ENCODE assay signal across 20 cellular contexts in genomic region chr2:217948897-217949296, GRCh38. TPM values are rescaled to one million over a fixed set of nuclear protein-coding genes. Genes with fewer than 3 reads are reported as not detected.
DNase-seq lines count a peak whose midpoint lies in the region; ATAC-seq and TF ChIP-seq lines count a peak whose summit lies in the region.
"Had no signal": no experiment of that assay in that cellular context is flagged by ENCODE, and none has a peak within 500 bp of the region (broad histone marks: within the 10 kb centered on the region; RNA-seq: fewer than 3 reads in every experiment).

No MANE protein-coding gene starts in this region.

- H3K9me3 ChIP-seq in left ventricle myocardium inferior (replicated peaks) (no peaks in the 10 kb centered on the region), muscle layer of colon (ENCODE audit: low read length) (no peaks in the 10 kb centered on the region), spleen (no peaks in the 10 kb centered on the region), vagina (no peaks in the 10 kb centered on the region)

- H3K36me3 Mint-ChIP-seq in immature natural killer cell, result no peaks in the 10 kb centered on the region

- H3K36me3 ChIP-seq in left ventricle myocardium inferior, result no peaks in the 10 kb centered on the region
- H3K36me3 ChIP-seq in muscle layer of colon (ENCODE audit: insufficient read depth, low read length), result no peaks in the 10 kb centered on the region
- H3K36me3 ChIP-seq in spleen, result no peaks in the 10 kb centered on the region
- no peaks in the 10 kb centered on the region for H3K36me3 ChIP-seq in vagina

- no peak overlapping the region for H3K9ac ChIP-seq in muscle layer of colon (ENCODE audit: low read length)

- intact Hi-C loops in left ventricle myocardium inferior (cut with micrococcal nuclease) (no loop called here), left ventricle myocardium superior (cut with micrococcal nuclease) (no loop called here), spleen (cut with DNase I; ENCODE audit: low total_unique reads) (no loop called here), vagina (cut with DNase I) (no loop called here)

- H3K27me3 Mint-ChIP-seq in immature natural killer cell (ENCODE audit: low read depth in 3 of 3), result peaks cover 0 to 3% (median 1%) of the 10 kb centered on the region in 3 donors

- no peak for TF ChIP-seq CTCF in left ventricle myocardium inferior (IDR thresholded peaks at IDR 0.05; ENCODE audit: borderline replicate concordance)
- TF ChIP-seq CTCF in spleen (IDR thresholded peaks at IDR 0.05 in 8 of 11, conservative IDR thresholded peaks at IDR 0.05 in 3 of 11), result no peak
- TF ChIP-seq CTCF in vagina (IDR thresholded peaks at IDR 0.05), result no peak

- ATAC-seq in left ventricle myocardium superior, result no peak
- ATAC-seq: HCT116, HepG2 had no signal

- TF ChIP-seq POLR2A in spleen (IDR thresholded peaks at IDR 0.05), result no peak
- TF ChIP-seq POLR2A in vagina (IDR thresholded peaks at IDR 0.05), result no peak

- no peaks in the 10 kb centered on the region for H3K9me3 Mint-ChIP-seq in immature natural killer cell
- H3K9me3 Mint-ChIP-seq: GM23338 had no signal

- no peaks in the 10 kb centered on the region for H3K4me1 Mint-ChIP-seq in immature natural killer cell

- H3K27ac Mint-ChIP-seq in immature natural killer cell, result no peak overlapping the region
- H3K27ac Mint-ChIP-seq: GM23338 had no signal

- H3K4me1 ChIP-seq in left ventricle myocardium inferior (peaks cover 88% of the 10 kb centered on the region), muscle layer of colon (ENCODE audit: insufficient read depth, low read length) (peaks cover 96% of the 10 kb centered on the region), spleen (peaks cover 4 to 82% (median 25%) of the 10 kb centered on the region in 6 donors), vagina (peaks cover 95% of the 10 kb centered on the region)

- H3K27me3 ChIP-seq in left ventricle myocardium inferior (ENCODE audit: low read depth), result no peaks in the 10 kb centered on the region
- no peaks in the 10 kb centered on the region for H3K27me3 ChIP-seq in muscle layer of colon (ENCODE audit: control insufficient read depth in 1 of 2, insufficient read depth in 2 of 2, low read length in 2 of 2)
- no peaks in the 10 kb centered on the region for H3K27me3 ChIP-seq in spleen (replicated peaks in 1 of 7)
- H3K27me3 ChIP-seq in vagina, result no peaks in the 10 kb centered on the region

- WGBS in spleen, 5 donors, result 69 to 82% (median 80%) methylated on average over 6 of the region's 6 CpGs

- peak overlapping the region; percentile 91 for H3K27ac ChIP-seq in left ventricle myocardium inferior (replicated peaks)
- H3K27ac ChIP-seq in muscle layer of colon (ENCODE audit: low read depth, low read length), result peak overlapping the region; percentile 65
- H3K27ac ChIP-seq in spleen, result no peak overlapping the region
- H3K27ac ChIP-seq in vagina, result peak overlapping the region; percentile 28
- H3K27ac ChIP-seq: C4-2B, PC-9 had no signal

- H3K4me3 Mint-ChIP-seq in immature natural killer cell, result no peak overlapping the region
- H3K4me3 Mint-ChIP-seq: GM23338 had no signal

- DNase-seq in left ventricle myocardium inferior (no peak), left ventricle myocardium superior (no peak), spleen (peak; percentile 54), vagina (ENCODE audit: extremely low spot score in 2 of 2) (no peak), SKM-1 (lab: John Stamatoyannopoulos, UW; ENCODE audit: unreplicated experiment) (no peak), immature natural killer cell (no peak), DMS79 treated with DMSO at 0.1 percent for 48 hours (lab: John Stamatoyannopoulos, UW) (no peak)
- DNase-seq: GF-D8, KG1, NCI-H1436, NCI-H2029, NCI-H2171, NCI-H774, PC-9 had no signal

- no peak overlapping the region for H3K4me3 ChIP-seq in left ventricle myocardium inferior
- H3K4me3 ChIP-seq in muscle layer of colon (ENCODE audit: low read depth in 1 of 2, low read length in 2 of 2), result no peak overlapping the region
- no peak overlapping the region for H3K4me3 ChIP-seq in spleen
- no peak overlapping the region for H3K4me3 ChIP-seq in vagina
- H3K4me3 ChIP-seq: GM23338, PC-9 had no signal

RNA-seq across cellular contexts. Expression of gene TNS1, which starts 53.9 kb away (rescaled TPM):
- total RNA-seq in left ventricle myocardium inferior (828 TPM), left ventricle myocardium superior (783 TPM), spleen (100 to 1,000 TPM; 170 to 580 (median 273) TPM), vagina (216 TPM)
- polyA plus RNA-seq in spleen (10 to 100 TPM in 1 of 3 donors, 1 to 10 TPM in 2; 6.9 to 48.7 (median 8.6) TPM), immature natural killer cell (under 1 TPM in 1 of 3 donors, not detected in 2; 0.40 TPM)
- total RNA-seq: NCI-H460 had no signal

Comparison
In these comparisons a context has a peak if more than half of its experiments do, and no peak if none do; other contexts are left out.
1. H3K27ac ChIP-seq: peak in left ventricle myocardium inferior (single experiment), muscle layer of colon (single experiment) and vagina (single experiment); none in spleen (0 of 8).